In genomic region chr17:27496501-27496943, GRCh38 we compare ENCODE assay signal across 1 cellular context.
A peak's percentile ranks its signal among the peaks of the same experiment; 100 is the strongest.
TF ChIP-seq lines count a peak whose summit lies in the region.

No MANE protein-coding gene starts in this region.

TF ChIP-seq in HepG2, 621 proteins besides CTCF, POLR2A, EP300 and RAD21 (continued from another document and continues in another):
- TF ChIP-seq ZBTB38 (CRISPR knock-in tag; IDR thresholded peaks at IDR 0.05) (no peak), ZNF580 (CRISPR knock-in tag; IDR thresholded peaks at IDR 0.05; ENCODE audit: borderline replicate concordance, low read depth) (no peak), ZNF121 (CRISPR knock-in tag; IDR thresholded peaks at IDR 0.05) (no peak), GABPA (IDR thresholded peaks at IDR 0.05; ENCODE audit: low read depth, low read length) (no peak), GABPA (CRISPR knock-in tag; IDR thresholded peaks at IDR 0.05; ENCODE audit: low read depth) (no peak), KDM1A (CRISPR knock-in tag; IDR thresholded peaks at IDR 0.05) (no peak), ZIK1 (CRISPR knock-in tag; IDR thresholded peaks at IDR 0.05; ENCODE audit: borderline replicate concordance, low read depth) (no peak), ZMYM2 (CRISPR knock-in tag; IDR thresholded peaks at IDR 0.05) (no peak), ZSCAN30 (CRISPR knock-in tag; IDR thresholded peaks at IDR 0.05) (no peak), ZNF556 (CRISPR knock-in tag; IDR thresholded peaks at IDR 0.05; ENCODE audit: borderline replicate concordance) (no peak), HBP1 (CRISPR knock-in tag; IDR thresholded peaks at IDR 0.05; ENCODE audit: low read depth) (no peak), GFI1 (CRISPR knock-in tag; IDR thresholded peaks at IDR 0.05; ENCODE audit: borderline replicate concordance) (0 out of 2 replicates have a peak, but pooled peaks have one; percentile 27), YEATS4 (CRISPR knock-in tag; IDR thresholded peaks at IDR 0.05; ENCODE audit: borderline replicate concordance) (peak; percentile 29; the same call in 1 of the 2 replicates), SCMH1 (CRISPR knock-in tag; IDR thresholded peaks at IDR 0.05; ENCODE audit: borderline replicate concordance) (no peak), NFE2 (CRISPR knock-in tag; IDR thresholded peaks at IDR 0.05) (no peak), ZNF12 (CRISPR knock-in tag; IDR thresholded peaks at IDR 0.05) (no peak), RFX1 (IDR thresholded peaks at IDR 0.05) (peak; percentile 66; the same call in 1 of the 2 replicates), MXD3 (CRISPR knock-in tag; IDR thresholded peaks at IDR 0.05) (no peak), ZNF337 (CRISPR knock-in tag; IDR thresholded peaks at IDR 0.05; ENCODE audit: borderline replicate concordance, low read depth) (no peak), MNT (IDR thresholded peaks at IDR 0.05) (no peak), TFE3 (CRISPR knock-in tag; IDR thresholded peaks at IDR 0.05) (no peak), GPN1 (CRISPR knock-in tag; IDR thresholded peaks at IDR 0.05; ENCODE audit: borderline replicate concordance) (no peak), ZNF878 (CRISPR knock-in tag; IDR thresholded peaks at IDR 0.05) (no peak), ZNF138 (CRISPR knock-in tag; IDR thresholded peaks at IDR 0.05; ENCODE audit: low read depth) (no peak), ZNF530 (CRISPR knock-in tag; IDR thresholded peaks at IDR 0.05; ENCODE audit: low read depth) (no peak), ZNF605 (CRISPR knock-in tag; IDR thresholded peaks at IDR 0.05) (no peak), ZNF616 (CRISPR knock-in tag; IDR thresholded peaks at IDR 0.05; ENCODE audit: low read depth) (no peak), ELF1 (CRISPR knock-in tag; IDR thresholded peaks at IDR 0.05) (no peak), ZNF501 (CRISPR knock-in tag; IDR thresholded peaks at IDR 0.05) (0 out of 2 replicates have a peak, but pooled peaks have one; percentile 15), ELF4 (CRISPR knock-in tag; IDR thresholded peaks at IDR 0.05; ENCODE audit: borderline replicate concordance) (no peak), SMAD3 (CRISPR knock-in tag; IDR thresholded peaks at IDR 0.05) (0 out of 2 replicates have a peak, but pooled peaks have one; percentile 22), HNRNPUL1 (IDR thresholded peaks at IDR 0.05; ENCODE audit: low read depth, low read length) (peak; percentile 79; the same call in 1 of the 2 replicates), DRAP1 (CRISPR knock-in tag; IDR thresholded peaks at IDR 0.05) (peak; percentile 56), SIN3A (IDR thresholded peaks at IDR 0.05; ENCODE audit: borderline replicate concordance, low read depth, low read length) (no peak), SSRP1 (CRISPR knock-in tag; IDR thresholded peaks at IDR 0.05) (no peak), ZNF788 (CRISPR knock-in tag; IDR thresholded peaks at IDR 0.05; ENCODE audit: borderline replicate concordance) (no peak), BCL3 (CRISPR knock-in tag; IDR thresholded peaks at IDR 0.05) (no peak), IRF2 (CRISPR knock-in tag; IDR thresholded peaks at IDR 0.05) (no peak), MXI1 (IDR thresholded peaks at IDR 0.05; ENCODE audit: borderline replicate concordance, low read depth, low read length) (peak; percentile 57; the same call in 1 of the 3 replicates), THRA (CRISPR knock-in tag; IDR thresholded peaks at IDR 0.05; ENCODE audit: borderline replicate concordance) (no peak), RBAK (CRISPR knock-in tag; IDR thresholded peaks at IDR 0.05) (no peak), ZBTB2 (CRISPR knock-in tag; IDR thresholded peaks at IDR 0.05; ENCODE audit: low read depth) (no peak), ATF2 (CRISPR knock-in tag; IDR thresholded peaks at IDR 0.05) (no peak), ZFP37 (CRISPR knock-in tag; IDR thresholded peaks at IDR 0.05; ENCODE audit: borderline replicate concordance) (no peak), ZBTB46 (CRISPR knock-in tag; IDR thresholded peaks at IDR 0.05; ENCODE audit: borderline replicate concordance) (no peak), ZNF207 (IDR thresholded peaks at IDR 0.05; ENCODE audit: borderline replicate concordance) (no peak), TCF12 (IDR thresholded peaks at IDR 0.05) (no peak), TCF12 (CRISPR knock-in tag; IDR thresholded peaks at IDR 0.05) (no peak), GLMP (CRISPR knock-in tag; IDR thresholded peaks at IDR 0.05; ENCODE audit: borderline replicate concordance) (no peak), ZFP41 (CRISPR knock-in tag; IDR thresholded peaks at IDR 0.05; ENCODE audit: borderline replicate concordance) (no peak), ZNF816 (CRISPR knock-in tag; IDR thresholded peaks at IDR 0.05; ENCODE audit: borderline replicate concordance) (no peak), IRF9 (CRISPR knock-in tag; IDR thresholded peaks at IDR 0.05; ENCODE audit: borderline replicate concordance) (no peak), SMC3 (IDR thresholded peaks at IDR 0.05; ENCODE audit: low read length) (0 out of 2 replicates have a peak, but pooled peaks have one; percentile 3), ZSCAN21 (CRISPR knock-in tag; IDR thresholded peaks at IDR 0.05; ENCODE audit: borderline replicate concordance) (no peak), ZNF883 (CRISPR knock-in tag; IDR thresholded peaks at IDR 0.05; ENCODE audit: not compliant biosample characterization) (no peak)
